In genomic region chr16:25217921-25218320, GRCh38 we compare ENCODE assay signal across 25 cellular contexts. TPM values are rescaled to one million over a fixed set of nuclear protein-coding genes. Genes with fewer than 3 reads are reported as not detected.
"Had no signal": no experiment of that assay in that cellular context is flagged by ENCODE, and none has a peak within 500 bp of the region (broad histone marks: within the 10 kb centered on the region; RNA-seq: fewer than 3 reads in every experiment).

No MANE protein-coding gene starts in this region.

- H3K36me3 ChIP-seq: SJCRH30 had no signal

- H3K27me3 ChIP-seq: SJCRH30 had no signal

- ATAC-seq: Panc1, PC-3, Right ventricle myocardium inferior, SK-N-SH treated with all-trans-retinoic acid at 6 μM for 48 hours had no signal

- DNase-seq: KBM-7; MV-4-11; NCI-H1048; NCI-H1105; NCI-H1417; NCI-H1436 treated with DMSO at 0.1 percent for 48 hours; NCI-H1694; NCI-H187 treated with DMSO at 0.1 percent for 48 hours; NCI-H2081 treated with DMSO at 0.1 percent for 48 hours; NCI-H2227 treated with DMSO at 0.1 percent for 48 hours; NCI-H524; NCI-H526 treated with DMSO at 0.1 percent for 48 hours; NCI-H748 treated with DMSO at 0.1 percent for 48 hours; NK-92 treated with Interleukin-12 subunit alpha and Interleukin-12 subunit beta, amount 100 ng/mL, for 24 hours; PC-3; SHP77 treated with DMSO at 0.1 percent for 48 hours; SJCRH30 had no signal

- H3K4me1 ChIP-seq: SJCRH30 had no signal

- H3K4me3 ChIP-seq: SJCRH30 had no signal

- H3K27ac ChIP-seq: SJCRH30 had no signal

- H3K9me3 ChIP-seq: SJCRH30 had no signal

RNA-seq across cellular contexts. Expression of gene AQP8, which starts 1.2 kb away (rescaled TPM):
- total RNA-seq: HT-29, LHCN-M2, MCF 10A, NCI-H460, OCI-LY7, PC-3, Right ventricle myocardium inferior, SJCRH30 had no signal
